Comparison of ENCODE assay signal across 9 cellular contexts in genomic region chr2:206004004-206004693, GRCh38.
DNase-seq lines count a peak whose midpoint lies in the region; ATAC-seq and TF ChIP-seq lines count a peak whose summit lies in the region.
"Had no signal": no experiment of that assay in that cellular context is flagged by ENCODE, and none has a peak within 500 bp of the region (broad histone marks: within the 10 kb centered on the region; RNA-seq: fewer than 3 reads in every experiment).

No MANE protein-coding gene starts in this region.

- no peaks in the 10 kb centered on the region for H3K79me2 ChIP-seq in DND-41 (ENCODE audit: insufficient read depth, low read length)

- no peaks in the 10 kb centered on the region for H3K27me3 Mint-ChIP-seq in T-helper 17 cell

- no peaks in the 10 kb centered on the region for H3K9me3 ChIP-seq in DND-41 (ENCODE audit: insufficient read depth, low read length, severe bottlenecking)
- H3K9me3 ChIP-seq in T-helper 17 cell (ENCODE audit: control insufficient read depth, low read length, poor library complexity, severe bottlenecking): no peaks in the 10 kb centered on the region
- H3K9me3 ChIP-seq: thoracic aorta had no signal

- H3K4me1 ChIP-seq in DND-41 (ENCODE audit: insufficient read depth, low read length): no peaks in the 10 kb centered on the region

- ATAC-seq in DND-41 (ENCODE audit: insufficient read depth, low read depth) (peak; percentile 47; the same call in 2 of the 3 replicates), T-helper 17 cell (no peak), HG03354 (IDR thresholded peaks at IDR 0.05; ENCODE audit: poor library complexity, severe bottlenecking, unreplicated experiment) (no peak), HG02588 (IDR thresholded peaks at IDR 0.05; ENCODE audit: unreplicated experiment) (no peak)

- H4K20me1 ChIP-seq in DND-41 (ENCODE audit: insufficient read depth, low read length): no peaks in the 10 kb centered on the region

- DNase-seq in DND-41: no peak
- DNase-seq in H4 (ENCODE audit: low spot score): peak; percentile 15
- no peak for DNase-seq in T-helper 17 cell
- no peak for DNase-seq in kidney epithelial cell (ENCODE audit: low read depth)
- no peak for DNase-seq in NCI-H187 (lab: John Stamatoyannopoulos, UW)
- DNase-seq in NCI-H2227 treated with DMSO at 0.1 percent for 48 hours (lab: John Stamatoyannopoulos, UW): no peak

- H3K36me3 ChIP-seq in DND-41 (ENCODE audit: insufficient read depth, low read length) (peaks cover 70% of the 10 kb centered on the region), kidney epithelial cell (ENCODE audit: control insufficient read depth, insufficient read depth, low read length) (peaks cover 2% of the 10 kb centered on the region)

- H3K27ac Mint-ChIP-seq in T-helper 17 cell: peak overlapping the region; percentile 62

- H3K27me3 ChIP-seq in DND-41 (ENCODE audit: insufficient read depth, low read length, poor library complexity) (no peaks in the 10 kb centered on the region), kidney epithelial cell (ENCODE audit: control insufficient read depth, insufficient read depth, low read length) (no peaks in the 10 kb centered on the region)

- H2AFZ ChIP-seq in DND-41 (ENCODE audit: low read depth, low read length): no peak overlapping the region

- H3K9ac ChIP-seq in DND-41 (ENCODE audit: low read depth, low read length): no peak overlapping the region

- no peak overlapping the region for H3K27ac ChIP-seq in DND-41 (ENCODE audit: low read length)
- H3K27ac ChIP-seq: thoracic aorta had no signal

- H3K4me3 ChIP-seq in DND-41 (ENCODE audit: low read depth in 1 of 2, low read length in 2 of 2): no peak overlapping the region
- no peak overlapping the region for H3K4me3 ChIP-seq in kidney epithelial cell (ENCODE audit: low read depth, low read length)
- H3K4me3 ChIP-seq: thoracic aorta had no signal

- H3K4me2 ChIP-seq in DND-41 (ENCODE audit: insufficient read depth, low read length): no peak overlapping the region

- no peaks in the 10 kb centered on the region for H3K4me1 Mint-ChIP-seq in T-helper 17 cell

- H3K36me3 Mint-ChIP-seq in T-helper 17 cell (ENCODE audit: low read depth): peaks cover 10% of the 10 kb centered on the region

- no peak overlapping the region for H3K4me3 Mint-ChIP-seq in T-helper 17 cell

- peak; percentile 51 for TF ChIP-seq CTCF in DND-41 (IDR thresholded peaks at IDR 0.05; ENCODE audit: borderline replicate concordance, extremely low read depth, low read length, poor library complexity, severe bottlenecking)
- TF ChIP-seq CTCF in kidney epithelial cell (IDR thresholded peaks at IDR 0.05; ENCODE audit: insufficient read depth, low read length, poor library complexity, severe bottlenecking): peak; percentile 37
